ENCODE assay signal across 8 cellular contexts in genomic region chr16:86510465-86511261, GRCh38. TPM values are rescaled to one million over a fixed set of nuclear protein-coding genes. Genes with fewer than 3 reads are reported as not detected.
DNase-seq lines count a peak whose midpoint lies in the region; ATAC-seq and TF ChIP-seq lines count a peak whose summit lies in the region.

Gene FOXF1, plus strand, starts transcription at chr16:86510527. Its CDS starts 43 bp downstream, at chr16:86510570.

- POLR2A ChIA-PET in AG04449 (lab: Yijun Ruan, JAX) = interaction anchor here (0.5 to 1.5 kb wide), 2 partner anchors 52 to 437 kb away, joined by 3 to 4 read pairs; no protein-coding TSS in a partner anchor

- H3K27me3 ChIP-seq in HL-60 (ENCODE audit: insufficient read depth, poor library complexity, severe bottlenecking) = peaks cover 18% of the 10 kb centered on the region

- peaks cover 17% of the 10 kb centered on the region for H3K4me1 ChIP-seq in mesodermal cell (ENCODE audit: control insufficient read depth, insufficient read depth, low read length, poor library complexity, severe bottlenecking)

- no peak within 1 kb of the TSS for H3K27ac ChIP-seq in HL-60 (replicated peaks)
- peak within 1 kb of the TSS; percentile 74 for H3K27ac ChIP-seq in mesodermal cell (ENCODE audit: low read depth, low read length, severe bottlenecking)

- DNase-seq in AG04449 (ENCODE audit: low read depth, low spot score) (no peak), HL-60 (ENCODE audit: low read depth in 1 of 2, low spot score in 1 of 2) (peak in 1 of 2 experiments; percentile 14), choroid plexus epithelial cell (ENCODE audit: low read depth) (peak; percentile 87), NCI-H446 treated with DMSO at 0.1 percent for 48 hours (lab: John Stamatoyannopoulos, UW) (no peak)

- peaks cover 21% of the 10 kb centered on the region for H3K36me3 ChIP-seq in mesodermal cell (ENCODE audit: control insufficient read depth, insufficient read depth, low read length)

- CTCF ChIA-PET in AG04449 (lab: Yijun Ruan, JAX) = interaction anchor here (0.9 to 2.5 kb wide), 7 partner anchors 10 to 438 kb away, joined by 3 to 18 read pairs (median 6); no protein-coding TSS in a partner anchor

- H3K4me3 ChIP-seq in AG04449 (ENCODE audit: low read depth, low read length) (peak within 1 kb of the TSS; percentile 64), HL-60 (replicated peaks; ENCODE audit: insufficient read depth, low read length) (peak within 1 kb of the TSS; percentile 28), choroid plexus epithelial cell (ENCODE audit: low read depth, low read length) (peak within 1 kb of the TSS; percentile 74), mesodermal cell (ENCODE audit: extremely low read depth, insufficient read depth, low read length, poor library complexity, severe bottlenecking) (peak within 1 kb of the TSS; percentile 72)

- no peak for ATAC-seq in GM21381 (IDR thresholded peaks at IDR 0.05; ENCODE audit: unreplicated experiment)
- ATAC-seq in HG02763 (IDR thresholded peaks at IDR 0.05; ENCODE audit: unreplicated experiment) = no peak
- ATAC-seq in HG02885 (IDR thresholded peaks at IDR 0.05; ENCODE audit: poor library complexity, unreplicated experiment) = no peak

- H3K9me3 ChIP-seq in mesodermal cell (ENCODE audit: control insufficient read depth, low read length) = no peaks in the 10 kb centered on the region

- WGBS in mesodermal cell (ENCODE audit: insufficient coverage in 2 of 2), 2 experiments = 1% methylated on average over 68 to 78 of the region's 89 CpGs

- TF ChIP-seq CTCF in AG04449 (IDR thresholded peaks at IDR 0.05; ENCODE audit: insufficient read depth, low read length, missing control alignments) (no peak), HL-60 (IDR thresholded peaks at IDR 0.05; ENCODE audit: insufficient read depth, low read length) (no peak), choroid plexus epithelial cell (conservative IDR thresholded peaks at IDR 0.05; ENCODE audit: low read depth, low read length) (no peak)

RNA-seq across cellular contexts. Expression of gene FOXF1, which starts in this region (rescaled TPM):
- polyA plus RNA-seq in mesodermal cell (2013, experiment 1 of 2) = 22.0 TPM
- 26.8 TPM for polyA plus RNA-seq in mesodermal cell (2013, experiment 2 of 2)
